Comparison of ENCODE assay signal across 2 cellular contexts in genomic region chr14:87993485-87993809, GRCh38.
TF ChIP-seq lines count a peak whose summit lies in the region.

No MANE protein-coding gene starts in this region.

TF ChIP-seq in liver, 16 proteins besides CTCF, POLR2A, EP300 and RAD21:
- TF ChIP-seq FOXA2 (IDR thresholded peaks at IDR 0.05) (no peak), FOXA1 (IDR thresholded peaks at IDR 0.05) (no peak), MAX (IDR thresholded peaks at IDR 0.05) (peak; percentile 23), YY1 (IDR thresholded peaks at IDR 0.05) (no peak), TAF1 (conservative IDR thresholded peaks at IDR 0.05) (no peak), EGR1 (IDR thresholded peaks at IDR 0.05; ENCODE audit: low read depth in 2 of 2) (no peak), SP1 (IDR thresholded peaks at IDR 0.05) (no peak), RXRA (IDR thresholded peaks at IDR 0.05) (peak in 1 of 2 donors; percentile 24), JUND (IDR thresholded peaks at IDR 0.05) (no peak), ATF3 (IDR thresholded peaks at IDR 0.05) (no peak), NR2F2 (IDR thresholded peaks at IDR 0.05) (peak; percentile 10), GABPA (IDR thresholded peaks at IDR 0.05 in 1 of 2, conservative IDR thresholded peaks at IDR 0.05 in 1 of 2) (no peak), HNF4A (conservative IDR thresholded peaks at IDR 0.05) (no peak)

TF ChIP-seq in HepG2, 621 proteins besides CTCF, POLR2A, EP300 and RAD21:
- TF ChIP-seq TCF7L2 (IDR thresholded peaks at IDR 0.05; ENCODE audit: low read depth, low read length) (no peak), PCBP1 (IDR thresholded peaks at IDR 0.05; ENCODE audit: borderline replicate concordance, low read depth, low read length) (no peak), MATR3 (CRISPR knock-in tag; IDR thresholded peaks at IDR 0.05) (no peak), ZNF644 (CRISPR knock-in tag; IDR thresholded peaks at IDR 0.05; ENCODE audit: low read depth) (no peak)
